Comparison of ENCODE assay signal across 8 cellular contexts in genomic region chr12:39272934-39273770, GRCh38.
DNase-seq lines count a peak whose midpoint lies in the region; ATAC-seq and TF ChIP-seq lines count a peak whose summit lies in the region.

No MANE protein-coding gene starts in this region.

- peaks cover 13% of the 10 kb centered on the region for H3K27me3 Mint-ChIP-seq in activated CD8-positive, alpha-beta T cell treated with anti-CD3 and anti-CD28 coated beads, Interleukin-2, amount 10 ng/mL, durations not matched to agents 7 days and 5 days (ENCODE audit: low read depth)

- H3K4me1 ChIP-seq in hepatocyte (ENCODE audit: insufficient read depth): no peaks in the 10 kb centered on the region

- H2AFZ ChIP-seq in hepatocyte: no peak overlapping the region

- TF ChIP-seq CTCF in hepatocyte (IDR thresholded peaks at IDR 0.05; ENCODE audit: poor library complexity): peak; percentile 66

- H3K9me3 ChIP-seq in hepatocyte (ENCODE audit: low read depth): no peaks in the 10 kb centered on the region

- no peaks in the 10 kb centered on the region for H3K36me3 ChIP-seq in hepatocyte (replicated peaks; ENCODE audit: insufficient read depth, low read depth)

- no peaks in the 10 kb centered on the region for H3K4me1 Mint-ChIP-seq in activated CD8-positive, alpha-beta T cell treated with anti-CD3 and anti-CD28 coated beads, Interleukin-2, amount 10 ng/mL, durations not matched to agents 7 days and 5 days (ENCODE audit: low read depth)
- H3K4me1 Mint-ChIP-seq in stimulated activated effector memory CD8-positive, alpha-beta T cell treated with anti-CD3 and anti-CD28 coated beads, Interleukin-12 subunit alpha, Interleukin-12 subunit beta, amount 100 ng/mL, for 72 hours: no peaks in the 10 kb centered on the region

- H3K79me2 ChIP-seq in hepatocyte: no peaks in the 10 kb centered on the region

- POLR2A ChIA-PET in activated CD8-positive, alpha-beta T cell treated with anti-CD3 and anti-CD28 coated beads, Interleukin-2, amount 10 ng/mL, durations not matched to agents 7 days and 5 days (lab: Charles Lee): no interaction called here

- H3K27ac Mint-ChIP-seq in activated CD8-positive, alpha-beta T cell treated with anti-CD3 and anti-CD28 coated beads, Interleukin-2, amount 10 ng/mL, durations not matched to agents 7 days and 5 days: no peak overlapping the region
- no peak overlapping the region for H3K27ac Mint-ChIP-seq in stimulated activated effector memory CD8-positive, alpha-beta T cell treated with anti-CD3 and anti-CD28 coated beads, Interleukin-12 subunit alpha, Interleukin-12 subunit beta, amount 100 ng/mL, for 72 hours

- ATAC-seq in GM18870 (IDR thresholded peaks at IDR 0.05; ENCODE audit: unreplicated experiment): peak; percentile 45
- ATAC-seq in activated CD8-positive, alpha-beta T cell treated with anti-CD3 and anti-CD28 coated beads, Interleukin-2, amount 10 ng/mL, durations not matched to agents 7 days and 5 days: no peak
- peak; percentile 42 for ATAC-seq in stimulated activated effector memory CD8-positive, alpha-beta T cell treated with anti-CD3 and anti-CD28 coated beads, Interleukin-12 subunit alpha, Interleukin-12 subunit beta, amount 100 ng/mL, for 72 hours
- ATAC-seq in GM21447 (IDR thresholded peaks at IDR 0.05; ENCODE audit: unreplicated experiment): no peak

- H3K4me3 Mint-ChIP-seq in activated CD8-positive, alpha-beta T cell treated with anti-CD3 and anti-CD28 coated beads, Interleukin-2, amount 10 ng/mL, durations not matched to agents 7 days and 5 days: no peak overlapping the region
- H3K4me3 Mint-ChIP-seq in stimulated activated effector memory CD8-positive, alpha-beta T cell treated with anti-CD3 and anti-CD28 coated beads, Interleukin-12 subunit alpha, Interleukin-12 subunit beta, amount 100 ng/mL, for 72 hours: no peak overlapping the region

- DNase-seq in COLO829 (ENCODE audit: low spot score) (peak; percentile 32), NCI-H2029 (lab: John Stamatoyannopoulos, UW) (peak; percentile 16), hepatocyte (ENCODE audit: low spot score) (peak; percentile 61)
- DNase-seq in activated CD8-positive, alpha-beta T cell treated with anti-CD3 and anti-CD28 coated beads, Interleukin-2, amount 10 ng/mL, durations not matched to agents 7 days and 5 days: peak; percentile 31
- peak in 1 of 2 donors; percentile 15 for DNase-seq in stimulated activated effector memory CD8-positive, alpha-beta T cell treated with anti-CD3 and anti-CD28 coated beads, Interleukin-12 subunit alpha, Interleukin-12 subunit beta, amount 100 ng/mL, for 72 hours (ENCODE audit: low spot score in 2 of 2)
- DNase-seq in activated CD4-positive, CD25-positive, alpha-beta regulatory T cell treated with anti-CD3 and anti-CD28 coated beads, Interleukin-2, amount 50 U/mL, for 72 hours: no peak

- H3K4me2 ChIP-seq in hepatocyte: no peak overlapping the region

- WGBS in hepatocyte (ENCODE audit: low lambda C conversion rate, missing lambda C conversion rate): 24% methylated on average over 8 of the region's 8 CpGs

- CTCF ChIA-PET in activated CD8-positive, alpha-beta T cell treated with anti-CD3 and anti-CD28 coated beads, Interleukin-2, amount 10 ng/mL, durations not matched to agents 7 days and 5 days (lab: Charles Lee): interaction anchor here (0.6 to 2.1 kb wide), 24 partner anchors 9 to 945 kb away, joined by 3 to 18 read pairs (median 4); no protein-coding TSS in a partner anchor

- no peaks in the 10 kb centered on the region for H3K9me3 Mint-ChIP-seq in activated CD8-positive, alpha-beta T cell treated with anti-CD3 and anti-CD28 coated beads, Interleukin-2, amount 10 ng/mL, durations not matched to agents 7 days and 5 days (ENCODE audit: insufficient read depth)
- H3K9me3 Mint-ChIP-seq in stimulated activated effector memory CD8-positive, alpha-beta T cell treated with anti-CD3 and anti-CD28 coated beads, Interleukin-12 subunit alpha, Interleukin-12 subunit beta, amount 100 ng/mL, for 72 hours: no peaks in the 10 kb centered on the region

- no peaks in the 10 kb centered on the region for H3K36me3 Mint-ChIP-seq in activated CD8-positive, alpha-beta T cell treated with anti-CD3 and anti-CD28 coated beads, Interleukin-2, amount 10 ng/mL, durations not matched to agents 7 days and 5 days (ENCODE audit: low read depth)
- H3K36me3 Mint-ChIP-seq in stimulated activated effector memory CD8-positive, alpha-beta T cell treated with anti-CD3 and anti-CD28 coated beads, Interleukin-12 subunit alpha, Interleukin-12 subunit beta, amount 100 ng/mL, for 72 hours: no peaks in the 10 kb centered on the region

- no peaks in the 10 kb centered on the region for H3K9me2 ChIP-seq in hepatocyte (replicated peaks; ENCODE audit: insufficient read depth)

- H3K4me3 ChIP-seq in hepatocyte: no peak overlapping the region

- no peak overlapping the region for H3K27ac ChIP-seq in hepatocyte

- H4K20me1 ChIP-seq in hepatocyte (ENCODE audit: insufficient read depth, poor library complexity, severe bottlenecking): no peaks in the 10 kb centered on the region

- no peaks in the 10 kb centered on the region for H3K27me3 ChIP-seq in hepatocyte

Comparison
In these comparisons a context has a peak if more than half of its experiments do, and no peak if none do; other contexts are left out.
1. ATAC-seq: peak in GM18870 (single experiment) and stimulated activated effector memory CD8-positive, alpha-beta T cell treated with anti-CD3 and anti-CD28 coated beads, Interleukin-12 subunit alpha, Interleukin-12 subunit beta, amount 100 ng/mL, for 72 hours (single experiment); none in activated CD8-positive, alpha-beta T cell treated with anti-CD3 and anti-CD28 coated beads, Interleukin-2, amount 10 ng/mL, durations not matched to agents 7 days and 5 days (single experiment) and GM21447 (single experiment).